In genomic region chr10:71075759-71076472, GRCh38 we compare ENCODE assay signal across 2 cellular contexts.
TF ChIP-seq lines count a peak whose summit lies in the region.

No MANE protein-coding gene starts in this region.

TF ChIP-seq in SK-N-SH, 30 proteins besides CTCF, POLR2A, EP300 and RAD21 (continued from another document):
- TF ChIP-seq YY1 (IDR thresholded peaks at IDR 0.05; ENCODE audit: low read depth), result no peak
- TF ChIP-seq FOXM1 (IDR thresholded peaks at IDR 0.05; ENCODE audit: low read depth), result no peak
- TF ChIP-seq ZBTB33 (IDR thresholded peaks at IDR 0.05; ENCODE audit: borderline replicate concordance, low read depth), result no peak
- TF ChIP-seq RFX5 (IDR thresholded peaks at IDR 0.05; ENCODE audit: low read length), result no peak
- TF ChIP-seq MEF2A (IDR thresholded peaks at IDR 0.05; ENCODE audit: borderline replicate concordance, low read depth), result no peak
- TF ChIP-seq FOXJ3 (CRISPR knock-in tag; IDR thresholded peaks at IDR 0.05), result no peak
TF ChIP-seq in SK-N-SH: peak in this region for 0.

TF ChIP-seq in GM23338, 12 proteins besides CTCF, POLR2A, EP300 and RAD21 (continued from another document):
- no peak for TF ChIP-seq ETS1 (IDR thresholded peaks at IDR 0.05)
- TF ChIP-seq NANOG (IDR thresholded peaks at IDR 0.05; ENCODE audit: borderline replicate concordance), result no peak
- TF ChIP-seq POLR2AphosphoS5 (IDR thresholded peaks at IDR 0.05; ENCODE audit: low read depth), result no peak
- TF ChIP-seq ZNF462 (CRISPR knock-in tag; IDR thresholded peaks at IDR 0.05), result no peak
- TF ChIP-seq REST (IDR thresholded peaks at IDR 0.05; ENCODE audit: unreplicated experiment), result no peak
